Comparison of ENCODE assay signal across 8 cellular contexts in the genomic region with DNA sequence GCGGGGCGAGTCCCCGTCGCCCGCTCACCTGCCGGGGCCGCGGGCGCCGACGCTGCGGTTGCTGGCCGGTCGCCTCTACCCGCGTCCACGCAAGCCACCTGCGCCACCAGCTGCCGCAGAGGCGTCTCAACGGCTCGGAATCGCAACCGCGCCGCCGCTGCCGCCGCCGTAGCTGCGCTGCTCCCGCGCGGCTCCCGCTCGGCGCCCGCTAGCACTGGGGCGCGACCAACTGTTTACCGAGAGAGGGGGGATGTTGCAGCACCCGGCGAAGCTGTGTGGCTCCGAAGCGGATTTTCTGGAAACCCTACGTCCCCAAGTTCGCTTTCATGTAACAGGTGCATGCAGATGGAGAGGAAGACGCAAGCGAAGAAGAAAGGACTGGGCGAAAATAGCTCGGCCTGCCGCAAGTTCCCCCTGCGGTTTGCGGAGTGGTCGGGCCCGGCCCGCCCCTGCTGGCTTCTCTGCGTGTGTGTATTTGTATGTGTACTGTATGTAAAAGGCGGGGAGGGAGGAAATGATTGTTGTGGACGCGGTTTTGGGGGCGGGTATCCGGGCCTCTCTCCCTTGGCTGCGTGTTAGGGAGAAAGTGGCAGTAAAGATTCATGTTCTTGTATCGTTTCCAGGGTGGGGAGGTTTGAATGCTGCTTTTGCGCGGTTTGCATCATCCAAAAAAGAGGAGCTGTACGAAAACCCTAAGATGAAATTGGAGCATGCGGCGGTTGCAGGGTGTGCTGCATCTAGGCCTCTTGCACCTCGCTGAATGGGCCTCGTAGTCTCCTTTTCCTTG. TPM values are rescaled to one million over a fixed set of nuclear protein-coding genes. Genes with fewer than 3 reads are reported as not detected.
DNase-seq lines count a peak whose midpoint lies in the region; ATAC-seq, FAIRE-seq and TF ChIP-seq lines count a peak whose summit lies in the region.

A gene (minus strand): TSS at position 182 of the 787 bp plus-strand sequence. CDS start 782 bp downstream, outside the sequence.

- TF ChIP-seq CTCF in DND-41 (IDR thresholded peaks at IDR 0.05; ENCODE audit: borderline replicate concordance, extremely low read depth, low read length, poor library complexity, severe bottlenecking), result no peak

- peaks cover 48% of the 10 kb centered on the region for H3K79me2 ChIP-seq in DND-41 (ENCODE audit: insufficient read depth, low read length)

- DNase-seq in DND-41 (peak; percentile 94), RCC 7860 (ENCODE audit: low spot score) (peak; percentile 57), activated T-helper 1 cell treated with Interleukin-2 at 50 U/mL for 16 hours (ENCODE audit: low read depth) (peak; percentile 78), fibroblast of gingiva (ENCODE audit: low read depth) (peak; percentile 83)
- DNase-seq in naive thymus-derived CD4-positive, alpha-beta T cell, result peak; percentile 82 to 96 (median 94)

- peaks cover 34% of the 10 kb centered on the region; the same call in 1 of the 2 replicates for H4K20me1 ChIP-seq in DND-41 (ENCODE audit: insufficient read depth, low read length)

- intact Hi-C loops in naive thymus-derived CD4-positive, alpha-beta T cell (cut with micrococcal nuclease), result loop anchor here (1.0 to 10.0 kb wide), 12 partner anchors 9 to 214 kb away; a partner anchor contains a TSS

- H3K36me3 ChIP-seq in DND-41 (ENCODE audit: insufficient read depth, low read length) (peaks cover 36% of the 10 kb centered on the region), KOPT-K1 (ENCODE audit: insufficient read depth, low read length) (peaks cover 34% of the 10 kb centered on the region)
- peaks cover 0 to 5% (median under 1%) of the 10 kb centered on the region in 3 experiments for H3K36me3 ChIP-seq in naive thymus-derived CD4-positive, alpha-beta T cell (ENCODE audit: control insufficient read depth in 2 of 3, insufficient read depth in 3 of 3, low read length in 3 of 3)

- POLR2A ChIA-PET in naive thymus-derived CD4-positive, alpha-beta T cell (lab: Charles Lee), result interaction anchor here (0.7 to 5.7 kb wide), 34 partner anchors 9 to 240 kb away, joined by 3 to 84 read pairs (median 5); a partner anchor contains a TSS

- peak within 1 kb of the TSS; percentile 75 to 84 for H3K4me3 ChIP-seq in DND-41 (ENCODE audit: low read depth in 1 of 2, low read length in 2 of 2)
- H3K4me3 ChIP-seq in naive thymus-derived CD4-positive, alpha-beta T cell (ENCODE audit: low read length), result peak within 1 kb of the TSS; percentile 88

- H3K9me3 ChIP-seq in DND-41 (ENCODE audit: insufficient read depth, low read length, severe bottlenecking), result no peaks in the 10 kb centered on the region
- H3K9me3 ChIP-seq in KOPT-K1 (ENCODE audit: insufficient read depth, low read length, poor library complexity, severe bottlenecking), result no peaks in the 10 kb centered on the region
- no peaks in the 10 kb centered on the region for H3K9me3 ChIP-seq in naive thymus-derived CD4-positive, alpha-beta T cell (ENCODE audit: control insufficient read depth in 2 of 3, low read length in 3 of 3)

- no peaks in the 10 kb centered on the region for H3K27me3 Mint-ChIP-seq in naive thymus-derived CD4-positive, alpha-beta T cell
- no peaks in the 10 kb centered on the region for H3K27me3 Mint-ChIP-seq in stimulated activated memory B cell treated with anti-CD40 and anti-IgM and Interleukin-4, amounts not matched to agents 10 μg/mL and 1 μg/mL and 100 μg/mL, for 72 hours

- H3K27me3 ChIP-seq in DND-41 (ENCODE audit: insufficient read depth, low read length, poor library complexity), result no peaks in the 10 kb centered on the region
- no peaks in the 10 kb centered on the region for H3K27me3 ChIP-seq in naive thymus-derived CD4-positive, alpha-beta T cell (ENCODE audit: control insufficient read depth in 2 of 2, insufficient read depth in 2 of 2, low read length in 2 of 2)

- H3K4me2 ChIP-seq in DND-41 (ENCODE audit: insufficient read depth, low read length), result peak within 1 kb of the TSS; percentile 73

- H2AFZ ChIP-seq in DND-41 (ENCODE audit: low read depth, low read length), result peak within 1 kb of the TSS; percentile 78

- FAIRE-seq in RCC 7860 (lab: Jason Lieb, UNC), result no peak

- H3K36me3 Mint-ChIP-seq in naive thymus-derived CD4-positive, alpha-beta T cell, result peaks cover 3 to 31% (median 22%) of the 10 kb centered on the region in 5 donors
- H3K36me3 Mint-ChIP-seq in stimulated activated memory B cell treated with anti-CD40 and anti-IgM and Interleukin-4, amounts not matched to agents 10 μg/mL and 1 μg/mL and 100 μg/mL, for 72 hours, result peaks cover 17% of the 10 kb centered on the region

- H3K4me1 Mint-ChIP-seq in naive thymus-derived CD4-positive, alpha-beta T cell, result peaks cover 44 to 82% (median 66%) of the 10 kb centered on the region in 7 donors
- H3K4me1 Mint-ChIP-seq in stimulated activated memory B cell treated with anti-CD40 and anti-IgM and Interleukin-4, amounts not matched to agents 10 μg/mL and 1 μg/mL and 100 μg/mL, for 72 hours, result peaks cover 59% of the 10 kb centered on the region

- CTCF ChIA-PET in naive thymus-derived CD4-positive, alpha-beta T cell (lab: Charles Lee), result interaction anchor here (0.6 to 1.5 kb wide), 7 partner anchors 15 to 217 kb away, joined by 3 read pairs; no protein-coding TSS in a partner anchor

- peak within 1 kb of the TSS; percentile 90 to 99 (median 95) for H3K4me3 Mint-ChIP-seq in naive thymus-derived CD4-positive, alpha-beta T cell
- peak within 1 kb of the TSS; percentile 93 for H3K4me3 Mint-ChIP-seq in stimulated activated memory B cell treated with anti-CD40 and anti-IgM and Interleukin-4, amounts not matched to agents 10 μg/mL and 1 μg/mL and 100 μg/mL, for 72 hours

- H3K9ac ChIP-seq in DND-41 (ENCODE audit: low read depth, low read length), result peak within 1 kb of the TSS; percentile 98

- peak; percentile 82 for ATAC-seq in DND-41 (ENCODE audit: insufficient read depth, low read depth)
- peak; percentile 81 for ATAC-seq in GM21825 (IDR thresholded peaks at IDR 0.05; ENCODE audit: unreplicated experiment)
- peak; percentile 91 for ATAC-seq in naive thymus-derived CD4-positive, alpha-beta T cell
- ATAC-seq in stimulated activated memory B cell treated with anti-CD40 and anti-IgM and Interleukin-4, amounts not matched to agents 10 μg/mL and 1 μg/mL and 100 μg/mL, for 72 hours, result peak; percentile 90

- peak within 1 kb of the TSS; percentile 96 to 100 (median 99) for H3K27ac Mint-ChIP-seq in naive thymus-derived CD4-positive, alpha-beta T cell
- peak within 1 kb of the TSS; percentile 97 for H3K27ac Mint-ChIP-seq in stimulated activated memory B cell treated with anti-CD40 and anti-IgM and Interleukin-4, amounts not matched to agents 10 μg/mL and 1 μg/mL and 100 μg/mL, for 72 hours

- H3K4me1 ChIP-seq in DND-41 (ENCODE audit: insufficient read depth, low read length), result peaks cover 51% of the 10 kb centered on the region
- H3K4me1 ChIP-seq in naive thymus-derived CD4-positive, alpha-beta T cell (ENCODE audit: control insufficient read depth in 2 of 2, insufficient read depth in 2 of 2, low read length in 2 of 2), result peaks cover 19 to 39% of the 10 kb centered on the region in 2 donors

- H3K27ac ChIP-seq in DND-41 (ENCODE audit: low read length) (peak within 1 kb of the TSS; percentile 94), KOPT-K1 (ENCODE audit: low read depth, low read length, poor library complexity, severe bottlenecking) (peak within 1 kb of the TSS; percentile 87)
- peak within 1 kb of the TSS; percentile 88 for H3K27ac ChIP-seq in naive thymus-derived CD4-positive, alpha-beta T cell (ENCODE audit: low read depth, low read length)

- peaks cover 0 to 9% (median 0%) of the 10 kb centered on the region in 11 donors for H3K9me3 Mint-ChIP-seq in naive thymus-derived CD4-positive, alpha-beta T cell
- no peaks in the 10 kb centered on the region for H3K9me3 Mint-ChIP-seq in stimulated activated memory B cell treated with anti-CD40 and anti-IgM and Interleukin-4, amounts not matched to agents 10 μg/mL and 1 μg/mL and 100 μg/mL, for 72 hours

RNA-seq across cellular contexts. Expression of the gene that starts here (rescaled TPM):
- 100 to 1,000 TPM in 4 of 5 experiments, 10 to 100 TPM in 1; 97.8 to 213 (median 120) TPM for total RNA-seq in naive thymus-derived CD4-positive, alpha-beta T cell
- polyA plus RNA-seq in naive thymus-derived CD4-positive, alpha-beta T cell, result 100 to 1,000 TPM; 139 to 155 TPM

Comparison
In these comparisons a context has a peak if more than half of its experiments do, and no peak if none do; other contexts are left out.
1. Peak in every context shown above with its lines: DNase-seq, ATAC-seq, H3K4me3 ChIP-seq and H3K27ac ChIP-seq.